ENCODE assay signal across 22 cellular contexts in the genomic region with DNA sequence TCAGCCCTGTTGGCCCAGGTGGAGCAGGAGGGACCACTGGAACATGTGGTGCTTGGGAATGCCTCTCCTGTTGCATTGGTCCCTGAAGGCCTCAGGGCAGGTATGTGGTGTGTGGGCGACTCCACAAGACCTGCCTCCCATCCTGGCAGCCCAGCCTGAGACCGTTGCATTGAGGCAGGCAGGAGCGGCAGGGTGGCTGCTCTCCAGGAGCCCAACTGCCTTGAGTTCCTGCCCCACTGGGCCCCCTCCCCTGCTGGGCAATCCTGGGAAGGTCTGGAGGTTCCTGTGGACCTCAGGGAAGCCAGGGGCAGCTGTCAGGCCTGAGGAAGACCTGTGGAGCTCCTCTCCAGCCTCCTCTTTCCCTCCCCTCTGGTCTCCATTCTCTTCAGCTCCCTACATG. TPM values are rescaled to one million over a fixed set of nuclear protein-coding genes. Genes with fewer than 3 reads are reported as not detected.
A peak's percentile ranks its signal among the peaks of the same experiment; 100 is the strongest.
DNase-seq lines count a peak whose midpoint lies in the region; ATAC-seq, FAIRE-seq and TF ChIP-seq lines count a peak whose summit lies in the region.
"Had no signal": no experiment of that assay in that cellular context is flagged by ENCODE, and none has a peak within 500 bp of the region (broad histone marks: within the 10 kb centered on the region; RNA-seq: fewer than 3 reads in every experiment).

No MANE protein-coding gene starts in this region.

- no peak overlapping the region for H3K4ac ChIP-seq in neuronal stem cell (ENCODE audit: low read length)

- POLR2A ChIA-PET in CD8-positive, alpha-beta T cell (lab: Charles Lee): interaction anchor here (2.3 kb wide), 1 partner anchor 11 kb away, joined by 5 read pairs; no protein-coding TSS in a partner anchor
- POLR2A ChIA-PET in K562 (lab: Yijun Ruan, JAX): interaction anchor here (0.6 to 2.3 kb wide), 3 partner anchors 11 to 266 kb away, joined by 3 to 7 read pairs (median 3); no protein-coding TSS in a partner anchor

- H3K9ac ChIP-seq in K562 (ENCODE audit: insufficient read depth in 1 of 2, low read depth in 2 of 2, low read length in 2 of 2): peak overlapping the region in 1 of 2 experiments; percentile 13; a peak in 1 of 4 replicates
- no peak overlapping the region for H3K9ac ChIP-seq in neuronal stem cell (ENCODE audit: low read depth, low read length, poor library complexity)

- H3K36me3 ChIP-seq in CD8-positive, alpha-beta T cell (ENCODE audit: insufficient read depth, low read length): peaks cover 37% of the 10 kb centered on the region
- H3K36me3 ChIP-seq in H7 (replicated peaks; ENCODE audit: control insufficient read depth, insufficient read depth, low read length) (peaks cover 35% of the 10 kb centered on the region), K562 (ENCODE audit: control insufficient read depth, insufficient read depth, low read length) (peaks cover 58% of the 10 kb centered on the region), neuronal stem cell (replicated peaks in 1 of 2; ENCODE audit: control insufficient read depth in 2 of 2, insufficient read depth in 2 of 2, low read length in 2 of 2) (peaks cover 52 to 83% of the 10 kb centered on the region in 2 donors)

- TF ChIP-seq EP300 in K562 (IDR thresholded peaks at IDR 0.05; ENCODE audit: low read length): no peak

- H3K79me1 ChIP-seq in neuronal stem cell (ENCODE audit: low read depth, low read length): no peaks in the 10 kb centered on the region

- H2BK15ac ChIP-seq in neuronal stem cell (ENCODE audit: low read length): no peak overlapping the region

- FAIRE-seq in K562 (lab: Jason Lieb, UNC): no peak
- no peak for FAIRE-seq in RCC 7860 (lab: Jason Lieb, UNC)
- FAIRE-seq: GM19239, H54, HTR-8/SVneo had no signal

- ATAC-seq in CD8-positive, alpha-beta T cell: no peak
- no peak for ATAC-seq in K562
- ATAC-seq in GM18502 (IDR thresholded peaks at IDR 0.05; ENCODE audit: poor library complexity, unreplicated experiment): no peak
- ATAC-seq: PC-3, Right ventricle myocardium inferior had no signal

- no peak overlapping the region for H3K27ac ChIP-seq in CD8-positive, alpha-beta T cell (ENCODE audit: low read depth, low read length)
- H3K27ac ChIP-seq in K562 (ENCODE audit: extremely low read depth, low read depth, low read length) (no peak overlapping the region), neuronal stem cell (replicated peaks; ENCODE audit: low read length) (no peak overlapping the region)
- H3K27ac ChIP-seq: C4-2B, HL-60 had no signal

- H3K4me1 ChIP-seq in CD8-positive, alpha-beta T cell (ENCODE audit: insufficient read depth, low read length): no peaks in the 10 kb centered on the region
- peaks cover 0 to 3% of the 10 kb centered on the region in 2 experiments; a peak in 2 of 5 replicates for H3K4me1 ChIP-seq in K562 (replicated peaks in 1 of 2; ENCODE audit: control insufficient read depth in 2 of 2, insufficient read depth in 2 of 2, low read length in 2 of 2)
- no peaks in the 10 kb centered on the region for H3K4me1 ChIP-seq in neuronal stem cell (ENCODE audit: control insufficient read depth in 2 of 2, insufficient read depth in 1 of 2, low read depth in 1 of 2, low read length in 2 of 2)

- peak overlapping the region; percentile 64 for H3K18ac ChIP-seq in neuronal stem cell (ENCODE audit: low read length)

- TF ChIP-seq RAD21 in K562 (CRISPR knock-in tag; conservative IDR thresholded peaks at IDR 0.05 in 1 of 2, IDR thresholded peaks at IDR 0.05 in 1 of 2): no peak

- no peak overlapping the region for H2AK5ac ChIP-seq in neuronal stem cell (ENCODE audit: low read depth, low read length)

- peak overlapping the region; percentile 53 for H2BK5ac ChIP-seq in neuronal stem cell (ENCODE audit: low read length)

- H3K27me3 Mint-ChIP-seq in CD8-positive, alpha-beta T cell (ENCODE audit: low read depth): no peaks in the 10 kb centered on the region

- no peaks in the 10 kb centered on the region for H3K4me1 Mint-ChIP-seq in CD8-positive, alpha-beta T cell (ENCODE audit: low read depth)

- no peak overlapping the region for H2AFZ ChIP-seq in K562 (ENCODE audit: low read depth, low read length)
- no peak overlapping the region for H2AFZ ChIP-seq in neuronal stem cell (ENCODE audit: low read length)

- H4K8ac ChIP-seq in neuronal stem cell (ENCODE audit: low read depth, low read length): no peak overlapping the region

- in situ Hi-C loops in K562 (cut with MboI): no loop called here

- BruUV-seq in K562 (replicated peaks; lab: Mats Ljungman, UMichigan): no TSS peak

- H3K4me3 ChIP-seq in CD8-positive, alpha-beta T cell (ENCODE audit: low read depth, low read length): no peak overlapping the region
- H3K4me3 ChIP-seq in H7 (ENCODE audit: insufficient read depth, low read depth, low read length): no peak overlapping the region
- H3K4me3 ChIP-seq in K562: no peak overlapping the region
- no peak overlapping the region for H3K4me3 ChIP-seq in neuronal stem cell (ENCODE audit: low read length in 2 of 2)

- H3K14ac ChIP-seq in neuronal stem cell (ENCODE audit: low read length): no peak overlapping the region

- H3K9me1 ChIP-seq in K562 (ENCODE audit: control insufficient read depth, insufficient read depth, low read length): peaks cover 2% of the 10 kb centered on the region

- H4K20me1 ChIP-seq in K562 (replicated peaks; ENCODE audit: control insufficient read depth, insufficient read depth, low read length): no peaks in the 10 kb centered on the region

- no peaks in the 10 kb centered on the region for H3K79me2 ChIP-seq in K562 (ENCODE audit: control insufficient read depth, insufficient read depth, low read length)

- no peak overlapping the region for H2BK12ac ChIP-seq in neuronal stem cell (ENCODE audit: low read length)

- peaks cover 68% of the 10 kb centered on the region for H3K36me3 Mint-ChIP-seq in CD8-positive, alpha-beta T cell

- intact Hi-C loops in CD8-positive, alpha-beta T cell (cut with DNase I, micrococcal nuclease): no loop called here
- intact Hi-C loops in K562 (cut with micrococcal nuclease): no loop called here

- TF ChIP-seq POLR2A in K562 (conservative IDR thresholded peaks at IDR 0.05): no peak

- CTCF ChIA-PET in CD8-positive, alpha-beta T cell (lab: Charles Lee): interaction anchor here (1.5 to 2.2 kb wide), 3 partner anchors 10 to 219 kb away, joined by 4 to 11 read pairs (median 5); no protein-coding TSS in a partner anchor
- CTCF ChIA-PET in K562 (lab: Yijun Ruan, JAX; ENCODE audit: low intra/inter-chr PET ratio): no interaction called here

- H3K27me3 ChIP-seq in CD8-positive, alpha-beta T cell (ENCODE audit: insufficient read depth, low read length): no peaks in the 10 kb centered on the region
- H3K27me3 ChIP-seq in H7 (ENCODE audit: control insufficient read depth, insufficient read depth, low read length): no peaks in the 10 kb centered on the region
- H3K27me3 ChIP-seq in K562 (ENCODE audit: control insufficient read depth in 2 of 2, insufficient read depth in 2 of 2, low read length in 2 of 2): no peaks in the 10 kb centered on the region; a peak in 1 of 5 replicates
- no peaks in the 10 kb centered on the region for H3K27me3 ChIP-seq in neuronal stem cell (ENCODE audit: control insufficient read depth in 3 of 3, insufficient read depth in 3 of 3, low read depth in 1 of 3, low read length in 3 of 3)

- H3K4me3 Mint-ChIP-seq in CD8-positive, alpha-beta T cell: no peak overlapping the region

- H3K4me2 ChIP-seq in K562 (ENCODE audit: insufficient read depth, low read length) (no peak overlapping the region), neuronal stem cell (ENCODE audit: insufficient read depth, low read length, poor library complexity, severe bottlenecking) (no peak overlapping the region)

- H3K9me3 Mint-ChIP-seq in CD8-positive, alpha-beta T cell: no peaks in the 10 kb centered on the region

- H3K27ac Mint-ChIP-seq in CD8-positive, alpha-beta T cell: peak overlapping the region; percentile 60

- no peak for DNase-seq in CD8-positive, alpha-beta T cell
- DNase-seq in H7: peak; percentile 27
- DNase-seq in K562 (ENCODE audit: extremely low read depth in 1 of 4, low spot score in 3 of 4): no peak
- DNase-seq in neuronal stem cell (ENCODE audit: low spot score): no peak
- no peak for DNase-seq in NCI-H446 (lab: John Stamatoyannopoulos, UW)
- DNase-seq in RCC 7860 (ENCODE audit: low spot score): no peak
- DNase-seq in NCI-H524 (lab: John Stamatoyannopoulos, UW): no peak
- DNase-seq: COR-L47, EL, NCI-H1417 treated with DMSO at 0.1 percent for 48 hours, NCI-H1930, NCI-H2171, NCI-H446 treated with DMSO at 0.1 percent for 48 hours, NCI-H774, PC-3 had no signal

- H3K23ac ChIP-seq in neuronal stem cell (ENCODE audit: low read depth, low read length, poor library complexity): peak overlapping the region; percentile 20

- no CpG with 5 or more reads among the region's 3 CpGs for WGBS in K562 (ENCODE audit: insufficient coverage, low coverage, missing lambda C conversion rate)
- WGBS in neuronal stem cell (ENCODE audit: extremely low coverage in 2 of 2, insufficient read length in 2 of 2, insufficient replicate concordance in 1 of 2), 2 donors: no CpG with 5 or more reads among the region's 3 CpGs

- TF ChIP-seq CTCF in CD8-positive, alpha-beta T cell (IDR thresholded peaks at IDR 0.05): no peak
- no peak for TF ChIP-seq CTCF in K562 (IDR thresholded peaks at IDR 0.05 in 2 of 3, conservative IDR thresholded peaks at IDR 0.05 in 1 of 3; ENCODE audit: insufficient read depth in 2 of 3, low read depth in 1 of 3, low read length in 3 of 3)

- no peak overlapping the region for H2BK120ac ChIP-seq in neuronal stem cell (ENCODE audit: low read depth, low read length)

- H3K9me3 ChIP-seq in CD8-positive, alpha-beta T cell (ENCODE audit: low read length): no peaks in the 10 kb centered on the region
- H3K9me3 ChIP-seq in K562 (replicated peaks; ENCODE audit: control insufficient read depth, insufficient read depth, low read depth, low read length) (peaks cover 4% of the 10 kb centered on the region; the same call in 1 of the 2 replicates), neuronal stem cell (replicated peaks in 1 of 2; ENCODE audit: control insufficient read depth in 2 of 2, insufficient read depth in 1 of 2, low read depth in 1 of 2, low read length in 2 of 2) (peaks cover 5 to 6% of the 10 kb centered on the region in 2 donors)

- no peak overlapping the region for H4K91ac ChIP-seq in neuronal stem cell (ENCODE audit: low read depth, low read length, poor library complexity)

RNA-seq across cellular contexts. Expression of a gene that starts 19.8 kb away (rescaled TPM):
- 10 to 100 TPM in 1 of 2 experiments, 1 to 10 TPM in 1; 10.0 to 10.5 TPM for total RNA-seq in CD8-positive, alpha-beta T cell
- total RNA-seq in H7 (2014; rRNA removed; shearing (Covaris generic)): 10.6 and 11.9 TPM in 2 replicates
- 23.5 and 38.9 TPM in 2 replicates for total RNA-seq in K562 (2011; cell fraction: chromatin; rRNA removed; ENCODE audit: low replicate concordance)
- 20.9 and 22.8 TPM in 2 replicates for total RNA-seq in K562 (2011; cell fraction: nucleolus; rRNA removed)
- 25.7 and 37.2 TPM in 2 replicates for total RNA-seq in K562 (2011; cell fraction: nucleoplasm; rRNA removed)
- 9.4 and 14.0 TPM in 2 replicates for total RNA-seq in K562 (2014; rRNA removed)
- total RNA-seq in K562 (2014; rRNA removed; fragmentation: Illumina TruSeq; extraction: Trizol): 9.0 and 9.5 TPM in 2 replicates
- 11.9 and 12.3 TPM in 2 replicates for total RNA-seq in K562 (2015; rRNA removed; fragmentation: Illumina TruSeq; extraction: Trizol)
- total RNA-seq in K562 (2021): 19.2 and 22.0 TPM in 2 replicates
- polyA plus RNA-seq in K562 (2011; rRNA removed): 11.3 and 17.5 TPM in 2 replicates
- 10.9 and 13.6 TPM in 2 replicates for polyA plus RNA-seq in K562 (2011; cell fraction: cytosol; rRNA removed)
- polyA plus RNA-seq in K562 (2011; cell fraction: nucleus; rRNA removed): 21.7 and 22.6 TPM in 2 replicates
- 12.3 and 15.3 TPM in 2 replicates for polyA plus RNA-seq in K562 (2012)
- 14.3 and 14.5 TPM in 2 replicates for polyA plus RNA-seq in K562 (2014; fragmentation: Illumina TruSeq; extraction: Trizol)
- 1 to 10 TPM; 1.6 to 1.8 TPM for polyA plus RNA-seq in K562 (2014; fragmentation: Nextera tagmentation; extraction: Ambion mirVana)
- 12.2 and 13.0 TPM in 2 replicates for polyA plus RNA-seq in K562 (2014; rRNA removed)
- polyA minus RNA-seq in K562 (2011; rRNA and poly(A)+ RNA removed): 18.5 and 20.4 TPM in 2 replicates
- polyA minus RNA-seq in K562 (2011; cell fraction: cytosol; rRNA and poly(A)+ RNA removed): 13.2 and 15.6 TPM in 2 replicates
- 6.6 and 11.2 TPM in 2 replicates for polyA minus RNA-seq in K562 (2011; cell fraction: nucleus; rRNA and poly(A)+ RNA removed)
- polyA plus RNA-seq in neuronal stem cell (2013, experiment 1 of 2): 11.2 TPM
- polyA plus RNA-seq in neuronal stem cell (2013, experiment 2 of 2): 11.6 TPM

RNA-seq across cellular contexts. Expression of a gene that starts 22.7 kb away (rescaled TPM):
- 10 to 100 TPM; 44.2 to 53.5 TPM for total RNA-seq in CD8-positive, alpha-beta T cell
- total RNA-seq in H7 (2014; rRNA removed; shearing (Covaris generic)): 46.8 and 61.5 TPM in 2 replicates
- 46.6 and 73.9 TPM in 2 replicates for total RNA-seq in K562 (2011; cell fraction: chromatin; rRNA removed; ENCODE audit: low replicate concordance)
- 27.2 and 30.0 TPM in 2 replicates for total RNA-seq in K562 (2011; cell fraction: nucleolus; rRNA removed)
- total RNA-seq in K562 (2011; cell fraction: nucleoplasm; rRNA removed): 35.8 and 46.8 TPM in 2 replicates
- total RNA-seq in K562 (2014; rRNA removed) (28.0 and 31.3 TPM in 2 replicates), K562 (2014; rRNA removed; fragmentation: Illumina TruSeq; extraction: Trizol) (43.5 and 50.4 TPM in 2 replicates), K562 (2015; rRNA removed; fragmentation: Illumina TruSeq; extraction: Trizol) (31.6 and 36.1 TPM in 2 replicates), K562 (2021) (29.2 and 34.2 TPM in 2 replicates)
- polyA plus RNA-seq in K562 (2011; rRNA removed) (39.0 and 39.3 TPM in 2 replicates), K562 (2014; fragmentation: Illumina TruSeq; extraction: Trizol) (28.5 and 31.4 TPM in 2 replicates), K562 (2014; fragmentation: Nextera tagmentation; extraction: Ambion mirVana) (10 to 100 TPM; 14.9 to 16.3 TPM), K562 (2014; rRNA removed) (25.3 and 29.4 TPM in 2 replicates)
- polyA plus RNA-seq in K562 (2011; cell fraction: cytosol; rRNA removed): 7.9 and 27.3 TPM in 2 replicates
- 15.7 and 35.1 TPM in 2 replicates for polyA plus RNA-seq in K562 (2011; cell fraction: nucleus; rRNA removed)
- 22.7 and 40.6 TPM in 2 replicates for polyA plus RNA-seq in K562 (2012)
- polyA minus RNA-seq in K562 (2011; rRNA and poly(A)+ RNA removed): 49.1 and 76.6 TPM in 2 replicates
- 11.5 and 22.7 TPM in 2 replicates for polyA minus RNA-seq in K562 (2011; cell fraction: cytosol; rRNA and poly(A)+ RNA removed)
- 20.1 and 42.4 TPM in 2 replicates for polyA minus RNA-seq in K562 (2011; cell fraction: nucleus; rRNA and poly(A)+ RNA removed)
- 22.5 TPM for polyA plus RNA-seq in neuronal stem cell (2013, experiment 1 of 2)
- 21.1 TPM for polyA plus RNA-seq in neuronal stem cell (2013, experiment 2 of 2)

RNA-seq across cellular contexts. Expression of a gene that starts 46.1 kb away (rescaled TPM):
- 1 to 10 TPM; 5.2 to 6.3 TPM for total RNA-seq in CD8-positive, alpha-beta T cell
- 3.1 and 4.4 TPM in 2 replicates for total RNA-seq in H7 (2014; rRNA removed; shearing (Covaris generic))
- 5.9 and 16.6 TPM in 2 replicates for total RNA-seq in K562 (2011; cell fraction: chromatin; rRNA removed; ENCODE audit: low replicate concordance)
- 13.9 and 14.5 TPM in 2 replicates for total RNA-seq in K562 (2011; cell fraction: nucleolus; rRNA removed)
- 11.4 and 14.7 TPM in 2 replicates for total RNA-seq in K562 (2011; cell fraction: nucleoplasm; rRNA removed)
- total RNA-seq in K562 (2014; rRNA removed): 8.8 and 12.4 TPM in 2 replicates
- 2.1 and 2.6 TPM in 2 replicates for total RNA-seq in K562 (2014; rRNA removed; fragmentation: Illumina TruSeq; extraction: Trizol)
- 5.6 and 5.7 TPM in 2 replicates for total RNA-seq in K562 (2015; rRNA removed; fragmentation: Illumina TruSeq; extraction: Trizol)
- 8.4 and 8.5 TPM in 2 replicates for total RNA-seq in K562 (2021)
- polyA plus RNA-seq in K562 (2011; rRNA removed): 3.0 and 5.5 TPM in 2 replicates
- polyA plus RNA-seq in K562 (2011; cell fraction: cytosol; rRNA removed): 5.5 and 8.1 TPM in 2 replicates
- 4.9 TPM in 2 replicates for polyA plus RNA-seq in K562 (2011; cell fraction: nucleus; rRNA removed)
- polyA plus RNA-seq in K562 (2012): 7.3 and 8.8 TPM in 2 replicates
- polyA plus RNA-seq in K562 (2014; fragmentation: Illumina TruSeq; extraction: Trizol): 4.4 and 7.7 TPM in 2 replicates
- 1 to 10 TPM; 3.0 to 3.1 TPM for polyA plus RNA-seq in K562 (2014; fragmentation: Nextera tagmentation; extraction: Ambion mirVana)
- polyA plus RNA-seq in K562 (2014; rRNA removed): 4.7 and 4.8 TPM in 2 replicates
- 2.5 and 3.7 TPM in 2 replicates for polyA minus RNA-seq in K562 (2011; rRNA and poly(A)+ RNA removed)
- polyA minus RNA-seq in K562 (2011; cell fraction: cytosol; rRNA and poly(A)+ RNA removed): 6.5 and 8.3 TPM in 2 replicates
- polyA minus RNA-seq in K562 (2011; cell fraction: nucleus; rRNA and poly(A)+ RNA removed): 4.0 and 4.6 TPM in 2 replicates
- polyA plus RNA-seq in neuronal stem cell (2013, experiment 1 of 2): 1.3 TPM
- 1.3 TPM for polyA plus RNA-seq in neuronal stem cell (2013, experiment 2 of 2)
